In genomic region chr5:90109285-90109684, GRCh38 we compare ENCODE assay signal across 27 cellular contexts.
"Had no signal": no experiment of that assay in that cellular context is flagged by ENCODE, and none has a peak within 500 bp of the region (broad histone marks: within the 10 kb centered on the region; RNA-seq: fewer than 3 reads in every experiment).

No MANE protein-coding gene starts in this region.

- ATAC-seq: stimulated activated effector memory CD8-positive, alpha-beta T cell treated with anti-CD3 and anti-CD28 coated beads, Interleukin-12 subunit alpha, Interleukin-12 subunit beta, amount 100 ng/mL, for 72 hours; stimulated activated memory B cell treated with anti-CD40 and anti-IgM and Interleukin-4, amounts not matched to agents 10 μg/mL and 1 μg/mL and 100 μg/mL, for 72 hours; stimulated activated naive B cell treated with anti-CD40 and anti-IgM and Interleukin-4, amounts not matched to agents 10 μg/mL and 1 μg/mL and 100 μg/mL, for 72 hours; stimulated activated naive CD8-positive, alpha-beta T cell treated with anti-CD3 and anti-CD28 coated beads, Interleukin-15, amount 100 ng/mL, for 72 hours; stimulated activated naive CD8-positive, alpha-beta T cell treated with anti-CD3 and anti-CD28 coated beads, Interleukin-15, Interleukin-2, amounts not matched to agents 100 U/mL and 50 U/mL, for 24 hours; upper lobe of right lung had no signal

- DNase-seq: stimulated activated CD4-positive, alpha-beta T cell treated with anti-CD3 and anti-CD28 coated beads, Interleukin-2, amount 100 ng/mL, for 48 hours; stimulated activated CD4-positive, alpha-beta T cell treated with anti-CD3 and anti-CD28 coated beads, Interleukin-4, amount 100 ng/mL, for 1 hour; stimulated activated CD4-positive, alpha-beta T cell treated with anti-CD3 and anti-CD28 coated beads, Interleukin-4, amount 100 ng/mL, for 24 hours; stimulated activated CD4-positive, alpha-beta T cell treated with anti-CD3 and anti-CD28 coated beads, Interleukin-4, amount 100 ng/mL, for 4 hours; stimulated activated CD8-positive, alpha-beta memory T cell treated with anti-CD3 and anti-CD28 coated beads, Interleukin-4, amount 100 ng/mL, for 48 hours; stimulated activated naive B cell treated with anti-CD40 and anti-IgM and Interleukin-4, amounts not matched to agents 10 μg/mL and 1 μg/mL and 100 μg/mL, for 72 hours; stimulated activated naive CD4-positive, alpha-beta T cell; stimulated activated naive CD4-positive, alpha-beta T cell treated with Interleukin-2 at 50 U/mL for 16 hours; stimulated activated naive CD8-positive, alpha-beta T cell treated with anti-CD3 and anti-CD28 coated beads, Interleukin-15, amount 100 ng/mL, for 72 hours; stimulated activated naive CD8-positive, alpha-beta T cell treated with anti-CD3 and anti-CD28 coated beads, Interleukin-15, Interleukin-2, amounts not matched to agents 100 U/mL and 50 U/mL, for 24 hours; stomach; substantia nigra; testis; thyroid gland; tibial artery; transverse colon; trophoblast cell; upper lobe of left lung; upper lobe of right lung; uterus had no signal

- H3K9me3 ChIP-seq: suprapubic skin, testis, thoracic aorta, thyroid gland, tibial artery, upper lobe of right lung, uterus, vagina had no signal

- H3K27me3 ChIP-seq: stomach, suprapubic skin, testis, thyroid gland, tibial artery, tibial nerve, transverse colon, upper lobe of left lung, upper lobe of right lung, uterus, vagina had no signal

- H3K4me3 ChIP-seq: stomach, suprapubic skin, testis, thoracic aorta, thyroid gland, tibial artery, tibial nerve, transverse colon, upper lobe of left lung, upper lobe of right lung, uterus, vagina had no signal

- H3K4me1 ChIP-seq: stomach, suprapubic skin, testis, thyroid gland, upper lobe of left lung, upper lobe of right lung, uterus, vagina had no signal

- H3K27ac ChIP-seq: stomach, suprapubic skin, testis, thoracic aorta, thyroid gland, tibial artery, tibial nerve, transverse colon, upper lobe of left lung, upper lobe of right lung, uterus, vagina had no signal

- FAIRE-seq: urothelium cell line had no signal

- H3K36me3 ChIP-seq: stomach, suprapubic skin, thoracic aorta, thyroid gland, tibial artery, tibial nerve, transverse colon, upper lobe of left lung, upper lobe of right lung, uterus, vagina had no signal
